9 cellular contexts compared by ENCODE assay signal in genomic region chrX:43973249-43973672, GRCh38. TPM values are rescaled to one million over a fixed set of nuclear protein-coding genes. Genes with fewer than 3 reads are reported as not detected.
DNase-seq lines count a peak whose midpoint lies in the region; ATAC-seq and TF ChIP-seq lines count a peak whose summit lies in the region.
"Had no signal": no experiment of that assay in that cellular context is flagged by ENCODE, and none has a peak within 500 bp of the region (broad histone marks: within the 10 kb centered on the region; RNA-seq: fewer than 3 reads in every experiment).

A gene with protein sequence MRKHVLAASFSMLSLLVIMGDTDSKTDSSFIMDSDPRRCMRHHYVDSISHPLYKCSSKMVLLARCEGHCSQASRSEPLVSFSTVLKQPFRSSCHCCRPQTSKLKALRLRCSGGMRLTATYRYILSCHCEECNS (minus strand): TSS chrX:43973390. CDS start chrX:43958645, 14,745 bp downstream.

- no peak within 1 kb of the TSS for H2AK5ac ChIP-seq in trophoblast cell (ENCODE audit: low read length)

- CTCF ChIA-PET in CD8-positive, alpha-beta T cell (lab: Charles Lee) = no interaction called here

- intact Hi-C loops in CD8-positive, alpha-beta T cell (cut with DNase I, micrococcal nuclease) = no loop called here
- intact Hi-C loops in adrenal gland (cut with DNase I) = no loop called here

- H3K27me3 ChIP-seq in CD8-positive, alpha-beta T cell (ENCODE audit: insufficient read depth, low read length) = no peaks in the 10 kb centered on the region
- no peaks in the 10 kb centered on the region for H3K27me3 ChIP-seq in trophoblast cell (ENCODE audit: insufficient read depth, low read length)
- H3K27me3 ChIP-seq in adrenal gland = peaks cover 41% of the 10 kb centered on the region

- H2BK5ac ChIP-seq in trophoblast cell (ENCODE audit: low read depth, low read length, poor library complexity) = no peak within 1 kb of the TSS

- no peak within 1 kb of the TSS for H2BK120ac ChIP-seq in trophoblast cell (ENCODE audit: insufficient read depth, low read length, poor library complexity)

- peak within 1 kb of the TSS; percentile 11 for H3K4me3 ChIP-seq in CD8-positive, alpha-beta T cell (ENCODE audit: low read depth, low read length)
- peak within 1 kb of the TSS; percentile 40 to 55 for H3K4me3 ChIP-seq in foreskin fibroblast (ENCODE audit: low read depth in 1 of 2, low read length in 2 of 2)
- no peak within 1 kb of the TSS for H3K4me3 ChIP-seq in trophoblast cell (ENCODE audit: low read depth, low read length)
- peak within 1 kb of the TSS in 1 of 4 donors; percentile 35 for H3K4me3 ChIP-seq in adrenal gland

- H3K18ac ChIP-seq in trophoblast cell (ENCODE audit: low read length) = no peak within 1 kb of the TSS

- peak within 1 kb of the TSS; percentile 61 for H3K4me2 ChIP-seq in trophoblast cell (ENCODE audit: low read length)

- POLR2A ChIA-PET in CD8-positive, alpha-beta T cell (lab: Charles Lee) = no interaction called here

- H3K14ac ChIP-seq in trophoblast cell (ENCODE audit: low read length) = no peak within 1 kb of the TSS

- no peak within 1 kb of the TSS for H4K8ac ChIP-seq in trophoblast cell (ENCODE audit: low read depth, low read length)

- no peak within 1 kb of the TSS for H3K9ac ChIP-seq in trophoblast cell (ENCODE audit: low read length)

- no peak for ATAC-seq in CD8-positive, alpha-beta T cell
- peak; percentile 47; the same call in 2 of the 3 replicates for ATAC-seq in SK-N-SH treated with all-trans-retinoic acid at 6 μM for 48 hours
- ATAC-seq in GM19023 (IDR thresholded peaks at IDR 0.05; ENCODE audit: unreplicated experiment) = no peak

- no peak within 1 kb of the TSS for H4K12ac ChIP-seq in trophoblast cell (ENCODE audit: low read depth, low read length)

- no peak within 1 kb of the TSS for H3K27ac ChIP-seq in CD8-positive, alpha-beta T cell (ENCODE audit: low read depth, low read length)
- H3K27ac ChIP-seq in trophoblast cell (ENCODE audit: low read depth, low read length) (no peak within 1 kb of the TSS), adrenal gland (no peak within 1 kb of the TSS)

- DNase-seq in CD8-positive, alpha-beta T cell = no peak
- DNase-seq in foreskin fibroblast = peak in 1 of 2 donors; percentile 41
- DNase-seq in trophoblast cell = no peak
- DNase-seq in activated gamma-delta T cell treated with Interleukin-2 at 50 U/mL for 16 hours = no peak
- DNase-seq in activated naive CD4-positive, alpha-beta T cell treated with Interleukin-2 at 50 U/mL for 16 hours = no peak
- DNase-seq in adrenal gland = no peak

- no peak within 1 kb of the TSS for H2BK12ac ChIP-seq in trophoblast cell (ENCODE audit: low read length)

- H3K23ac ChIP-seq in trophoblast cell (ENCODE audit: low read length) = no peak within 1 kb of the TSS

- no peaks in the 10 kb centered on the region for H3K9me3 ChIP-seq in CD8-positive, alpha-beta T cell (ENCODE audit: low read length)
- no peaks in the 10 kb centered on the region for H3K9me3 ChIP-seq in trophoblast cell (ENCODE audit: insufficient read depth, low read depth, low read length)
- H3K9me3 ChIP-seq in adrenal gland (replicated peaks in 1 of 3) = no peaks in the 10 kb centered on the region

- peaks cover 25% of the 10 kb centered on the region for H3K27me3 Mint-ChIP-seq in CD8-positive, alpha-beta T cell (ENCODE audit: low read depth)

- H3K36me3 Mint-ChIP-seq in CD8-positive, alpha-beta T cell = no peaks in the 10 kb centered on the region

- H3K79me2 ChIP-seq in trophoblast cell (ENCODE audit: control insufficient read depth, insufficient read depth, low read length, poor library complexity) = no peaks in the 10 kb centered on the region

- H3K9me3 Mint-ChIP-seq in CD8-positive, alpha-beta T cell = no peaks in the 10 kb centered on the region

- no peaks in the 10 kb centered on the region for H3K36me3 ChIP-seq in CD8-positive, alpha-beta T cell (ENCODE audit: insufficient read depth, low read length)
- H3K36me3 ChIP-seq in trophoblast cell (ENCODE audit: control insufficient read depth in 1 of 2, insufficient read depth in 2 of 2, low read length in 2 of 2) = no peaks in the 10 kb centered on the region
- H3K36me3 ChIP-seq in adrenal gland (replicated peaks in 1 of 2) = no peaks in the 10 kb centered on the region

- H3K4me3 Mint-ChIP-seq in CD8-positive, alpha-beta T cell = peak within 1 kb of the TSS; percentile 71

- H2AFZ ChIP-seq in trophoblast cell (ENCODE audit: insufficient read depth, low read length, poor library complexity) = no peak within 1 kb of the TSS

- no peaks in the 10 kb centered on the region for H3K4me1 ChIP-seq in CD8-positive, alpha-beta T cell (ENCODE audit: insufficient read depth, low read length)
- H3K4me1 ChIP-seq in trophoblast cell (ENCODE audit: control insufficient read depth in 1 of 2, insufficient read depth in 2 of 2, low read length in 2 of 2) (peaks cover 0 to 2% of the 10 kb centered on the region in 2 experiments), adrenal gland (replicated peaks in 1 of 2) (no peaks in the 10 kb centered on the region)

- H3K79me1 ChIP-seq in trophoblast cell (ENCODE audit: low read length) = peaks cover 2% of the 10 kb centered on the region

- H3K4me1 Mint-ChIP-seq in CD8-positive, alpha-beta T cell (ENCODE audit: low read depth) = peaks cover 16% of the 10 kb centered on the region

- no peak within 1 kb of the TSS for H3K4ac ChIP-seq in trophoblast cell (ENCODE audit: low read depth, low read length)

- no CpG with 5 or more reads among the region's 16 CpGs for WGBS in trophoblast cell (ENCODE audit: extremely low coverage, insufficient coverage, insufficient read length)
- 2 to 24% (median 7%) methylated on average over 16 of the region's 16 CpGs for WGBS in adrenal gland, 4 donors

- no peak within 1 kb of the TSS for H4K91ac ChIP-seq in trophoblast cell (ENCODE audit: low read depth, low read length)

- no peak for TF ChIP-seq CTCF in CD8-positive, alpha-beta T cell (IDR thresholded peaks at IDR 0.05)
- no peak for TF ChIP-seq CTCF in foreskin fibroblast (IDR thresholded peaks at IDR 0.05; ENCODE audit: low read depth, low read length)
- TF ChIP-seq CTCF in adrenal gland (IDR thresholded peaks at IDR 0.05) = no peak

- no peak for TF ChIP-seq POLR2A in adrenal gland (IDR thresholded peaks at IDR 0.05)

- no peak within 1 kb of the TSS for H3K27ac Mint-ChIP-seq in CD8-positive, alpha-beta T cell

TF ChIP-seq in SK-N-SH treated with all-trans-retinoic acid at 6 μM for 48 hours, 23 proteins besides CTCF, POLR2A, EP300 and RAD21 (continues in another document):
- TF ChIP-seq, protein P1, sequence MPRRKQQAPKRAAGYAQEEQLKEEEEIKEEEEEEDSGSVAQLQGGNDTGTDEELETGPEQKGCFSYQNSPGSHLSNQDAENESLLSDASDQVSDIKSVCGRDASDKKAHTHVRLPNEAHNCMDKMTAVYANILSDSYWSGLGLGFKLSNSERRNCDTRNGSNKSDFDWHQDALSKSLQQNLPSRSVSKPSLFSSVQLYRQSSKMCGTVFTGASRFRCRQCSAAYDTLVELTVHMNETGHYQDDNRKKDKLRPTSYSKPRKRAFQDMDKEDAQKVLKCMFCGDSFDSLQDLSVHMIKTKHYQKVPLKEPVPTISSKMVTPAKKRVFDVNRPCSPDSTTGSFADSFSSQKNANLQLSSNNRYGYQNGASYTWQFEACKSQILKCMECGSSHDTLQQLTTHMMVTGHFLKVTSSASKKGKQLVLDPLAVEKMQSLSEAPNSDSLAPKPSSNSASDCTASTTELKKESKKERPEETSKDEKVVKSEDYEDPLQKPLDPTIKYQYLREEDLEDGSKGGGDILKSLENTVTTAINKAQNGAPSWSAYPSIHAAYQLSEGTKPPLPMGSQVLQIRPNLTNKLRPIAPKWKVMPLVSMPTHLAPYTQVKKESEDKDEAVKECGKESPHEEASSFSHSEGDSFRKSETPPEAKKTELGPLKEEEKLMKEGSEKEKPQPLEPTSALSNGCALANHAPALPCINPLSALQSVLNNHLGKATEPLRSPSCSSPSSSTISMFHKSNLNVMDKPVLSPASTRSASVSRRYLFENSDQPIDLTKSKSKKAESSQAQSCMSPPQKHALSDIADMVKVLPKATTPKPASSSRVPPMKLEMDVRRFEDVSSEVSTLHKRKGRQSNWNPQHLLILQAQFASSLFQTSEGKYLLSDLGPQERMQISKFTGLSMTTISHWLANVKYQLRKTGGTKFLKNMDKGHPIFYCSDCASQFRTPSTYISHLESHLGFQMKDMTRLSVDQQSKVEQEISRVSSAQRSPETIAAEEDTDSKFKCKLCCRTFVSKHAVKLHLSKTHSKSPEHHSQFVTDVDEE (CRISPR knock-in tag; IDR thresholded peaks at IDR 0.05) = no peak
- TF ChIP-seq ZNF70 (CRISPR knock-in tag; IDR thresholded peaks at IDR 0.05) = no peak
- TF ChIP-seq PATZ1 (CRISPR knock-in tag; IDR thresholded peaks at IDR 0.05; ENCODE audit: borderline replicate concordance) = no peak
- TF ChIP-seq ISL1 (CRISPR knock-in tag; IDR thresholded peaks at IDR 0.05) = no peak
- TF ChIP-seq ZC3H10 (CRISPR knock-in tag; IDR thresholded peaks at IDR 0.05) = no peak
- TF ChIP-seq, protein P2, sequence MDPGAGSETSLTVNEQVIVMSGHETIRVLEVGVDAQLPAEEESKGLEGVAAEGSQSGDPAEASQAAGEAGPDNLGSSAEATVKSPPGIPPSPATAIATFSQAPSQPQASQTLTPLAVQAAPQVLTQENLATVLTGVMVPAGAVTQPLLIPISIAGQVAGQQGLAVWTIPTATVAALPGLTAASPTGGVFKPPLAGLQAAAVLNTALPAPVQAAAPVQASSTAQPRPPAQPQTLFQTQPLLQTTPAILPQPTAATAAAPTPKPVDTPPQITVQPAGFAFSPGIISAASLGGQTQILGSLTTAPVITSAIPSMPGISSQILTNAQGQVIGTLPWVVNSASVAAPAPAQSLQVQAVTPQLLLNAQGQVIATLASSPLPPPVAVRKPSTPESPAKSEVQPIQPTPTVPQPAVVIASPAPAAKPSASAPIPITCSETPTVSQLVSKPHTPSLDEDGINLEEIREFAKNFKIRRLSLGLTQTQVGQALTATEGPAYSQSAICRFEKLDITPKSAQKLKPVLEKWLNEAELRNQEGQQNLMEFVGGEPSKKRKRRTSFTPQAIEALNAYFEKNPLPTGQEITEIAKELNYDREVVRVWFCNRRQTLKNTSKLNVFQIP (CRISPR knock-in tag; IDR thresholded peaks at IDR 0.05; ENCODE audit: borderline replicate concordance, low read depth) = no peak

RNA-seq across cellular contexts. Expression of the gene that starts here (rescaled TPM):
- total RNA-seq in CD8-positive, alpha-beta T cell = not detected
- 0.41 and 0.53 TPM in 2 replicates for polyA plus RNA-seq in trophoblast cell (2013)
- 1 to 10 TPM in 1 of 8 donors, under 1 TPM in 3, not detected in 4; 0.38 to 4.3 (median 0.66) TPM for total RNA-seq in adrenal gland
- under 1 TPM; 0.07 to 0.32 (median 0.20) TPM for polyA plus RNA-seq in adrenal gland
- total RNA-seq: NCI-H460 had no signal
